7 cellular contexts compared by ENCODE assay signal in genomic region chr17:76527430-76528111, GRCh38. TPM values are rescaled to one million over a fixed set of nuclear protein-coding genes. Genes with fewer than 3 reads are reported as not detected.
DNase-seq lines count a peak whose midpoint lies in the region; ATAC-seq and TF ChIP-seq lines count a peak whose summit lies in the region.

No MANE protein-coding gene starts in this region.

- no peaks in the 10 kb centered on the region for H3K36me3 Mint-ChIP-seq in activated naive CD8-positive, alpha-beta T cell treated with anti-CD3 and anti-CD28 coated beads for 36 hours

- no peaks in the 10 kb centered on the region for H3K27me3 ChIP-seq in IMR-90 (ENCODE audit: control insufficient read depth, insufficient read depth, low read length)

- H3K4ac ChIP-seq in IMR-90 (ENCODE audit: low read depth, low read length) = peak overlapping the region; percentile 94

- CTCF ChIA-PET in IMR-90 (lab: Yijun Ruan, JAX) = interaction anchor here (0.6 to 2.0 kb wide), 2 partner anchors 9 to 97 kb away, joined by 3 to 6 read pairs; no protein-coding TSS in a partner anchor

- no peaks in the 10 kb centered on the region for H3K27me3 Mint-ChIP-seq in activated naive CD8-positive, alpha-beta T cell treated with anti-CD3 and anti-CD28 coated beads for 36 hours

- peaks cover 0 to 23% of the 10 kb centered on the region in 2 experiments; a peak in 1 of 4 replicates for H3K79me1 ChIP-seq in IMR-90 (ENCODE audit: low read depth in 1 of 2, low read length in 2 of 2)

- dilution Hi-C loops in IMR-90 (cut with HindIII; ENCODE audit: low sequenced_read_pairs, unreplicated experiment) = no loop called here

- no peak overlapping the region for H3K56ac ChIP-seq in IMR-90 (ENCODE audit: extremely low read depth, insufficient read depth, low read length)

- peaks cover 7% of the 10 kb centered on the region; the same call in 1 of the 2 replicates for H3K36me3 ChIP-seq in IMR-90 (ENCODE audit: control insufficient read depth, insufficient read depth, low read length)

- TF ChIP-seq RAD21 in IMR-90 (IDR thresholded peaks at IDR 0.05; ENCODE audit: low read length) = no peak; the same call in 1 of the 2 replicates

- TF ChIP-seq POLR2A in IMR-90 (IDR thresholded peaks at IDR 0.05; ENCODE audit: low read depth, low read length) = no peak

- peak overlapping the region; percentile 91 for H2AK5ac ChIP-seq in IMR-90 (ENCODE audit: low read depth, low read length)

- H3K23ac ChIP-seq in IMR-90 (ENCODE audit: low read depth, low read length) = no peak overlapping the region

- no peak overlapping the region for H3K4me3 ChIP-seq in IMR-90 (ENCODE audit: insufficient read depth, low read depth, low read length)

- peak overlapping the region; percentile 40 for H4K5ac ChIP-seq in IMR-90 (ENCODE audit: low read depth, low read length)

- POLR2A ChIA-PET in IMR-90 (lab: Charles Lee; ENCODE audit: unreplicated experiment) = interaction anchor here (1.1 kb wide), 1 partner anchor 18 kb away, joined by 3 read pairs; no protein-coding TSS in a partner anchor

- ATAC-seq in GM19395 (IDR thresholded peaks at IDR 0.05; ENCODE audit: unreplicated experiment) (peak; percentile 58), IMR-90 (ENCODE audit: low read depth) (peak; percentile 30; the same call in 1 of the 2 replicates)

- peaks cover 52% of the 10 kb centered on the region for H3K4me1 ChIP-seq in IMR-90 (ENCODE audit: control insufficient read depth, insufficient read depth, low read length)

- H3K18ac ChIP-seq in IMR-90 (ENCODE audit: low read depth, low read length) = peak overlapping the region; percentile 30

- H3K27ac Mint-ChIP-seq in activated naive CD8-positive, alpha-beta T cell treated with anti-CD3 and anti-CD28 coated beads for 36 hours = peak overlapping the region; percentile 2

- TF ChIP-seq CTCF in IMR-90 (conservative IDR thresholded peaks at IDR 0.05; ENCODE audit: low read depth, low read length) = no peak; the same call in 1 of the 2 replicates

- peaks cover 25% of the 10 kb centered on the region for H3K9me1 ChIP-seq in IMR-90 (ENCODE audit: insufficient read depth, low read length)

- H4K91ac ChIP-seq in IMR-90 (ENCODE audit: insufficient read depth, low read depth, low read length) = peak overlapping the region; percentile 63

- no peaks in the 10 kb centered on the region for H3K9me3 ChIP-seq in IMR-90 (ENCODE audit: control insufficient read depth, insufficient read depth, low read length)

- 0 out of 2 replicates have a peak, but pooled peaks cover 2% of the 10 kb centered on the region for H4K20me1 ChIP-seq in IMR-90 (ENCODE audit: insufficient read depth, low read length)

- DNase-seq in IMR-90 = peak; percentile 80
- DNase-seq in activated naive CD8-positive, alpha-beta T cell treated with anti-CD3 and anti-CD28 coated beads for 36 hours = peak; percentile 46
- DNase-seq in hepatic stellate cell (ENCODE audit: low spot score) = peak; percentile 75
- DNase-seq in stimulated activated CD8-positive, alpha-beta memory T cell treated with anti-CD3 and anti-CD28 coated beads, Interleukin-15, amount 100 ng/mL, for 1 hour (ENCODE audit: low read depth) = peak; percentile 20
- no peak for DNase-seq in COLO829 (ENCODE audit: low spot score)
- DNase-seq in mesenteric fat pad (ENCODE audit: low spot score) = no peak

- intact Hi-C loops in IMR-90 (cut with micrococcal nuclease) = no loop called here

- H3K27ac ChIP-seq in IMR-90 (ENCODE audit: insufficient read depth, low read length) = peak overlapping the region; percentile 31

- in situ Hi-C loops in IMR-90 (cut with MboI; ENCODE audit: low sequenced_read_pairs) = no loop called here

- H2AFZ ChIP-seq in IMR-90 (replicated peaks; ENCODE audit: low read length, poor library complexity) = peak overlapping the region; percentile 88

- peak overlapping the region; percentile 78 to 88; a peak in 1 of 4 replicates for H4K8ac ChIP-seq in IMR-90 (ENCODE audit: low read depth in 2 of 2, low read length in 2 of 2)

- H3K9ac ChIP-seq in IMR-90 (ENCODE audit: low read depth, low read length) = no peak overlapping the region

- no CpG with 5 or more reads among the region's 26 CpGs for WGBS in IMR-90 (ENCODE audit: extremely low coverage in 2 of 2, insufficient read length in 1 of 2), 2 experiments

- H2AK9ac ChIP-seq in IMR-90 (replicated peaks; ENCODE audit: low read depth, low read length, poor library complexity) = peak overlapping the region; percentile 88

- peak overlapping the region; percentile 69 for H3K14ac ChIP-seq in IMR-90 (replicated peaks; ENCODE audit: low read depth, low read length)

- peak overlapping the region; percentile 57 for H3K4me3 Mint-ChIP-seq in activated naive CD8-positive, alpha-beta T cell treated with anti-CD3 and anti-CD28 coated beads for 36 hours

- no TSS peak for BruUV-seq in IMR-90 (replicated peaks; lab: Mats Ljungman, UMichigan)

- peaks cover 27% of the 10 kb centered on the region for H3K4me1 Mint-ChIP-seq in activated naive CD8-positive, alpha-beta T cell treated with anti-CD3 and anti-CD28 coated beads for 36 hours

- H2BK120ac ChIP-seq in IMR-90 (ENCODE audit: low read depth, low read length) = peak overlapping the region; percentile 89

- peak overlapping the region; percentile 61 for H2BK5ac ChIP-seq in IMR-90 (ENCODE audit: low read depth, low read length, poor library complexity, severe bottlenecking)

- no peaks in the 10 kb centered on the region for H3K9me3 Mint-ChIP-seq in activated naive CD8-positive, alpha-beta T cell treated with anti-CD3 and anti-CD28 coated beads for 36 hours

- peak overlapping the region; percentile 9; the same call in 1 of the 2 replicates for H3K4me2 ChIP-seq in IMR-90 (ENCODE audit: low read depth, low read length)

- H2BK15ac ChIP-seq in IMR-90 (ENCODE audit: low read depth, low read length) = peak overlapping the region; percentile 99; the same call in 2 of the 3 replicates

- H2BK20ac ChIP-seq in IMR-90 (ENCODE audit: low read depth, low read length) = peak overlapping the region; percentile 91

TF ChIP-seq in IMR-90, 13 proteins besides CTCF, POLR2A, EP300 and RAD21:
- TF ChIP-seq FOS (IDR thresholded peaks at IDR 0.05; ENCODE audit: low read depth, low read length) = peak; percentile 43; the same call in 1 of the 2 replicates
- peak; percentile 65 for TF ChIP-seq MAZ (IDR thresholded peaks at IDR 0.05; ENCODE audit: borderline replicate concordance, low read depth, low read length)
- peak; percentile 8; the same call in 1 of the 2 replicates for TF ChIP-seq USF2 (IDR thresholded peaks at IDR 0.05; ENCODE audit: low read depth, low read length)
- no peak for TF ChIP-seq NFE2L2 (IDR thresholded peaks at IDR 0.05; ENCODE audit: low read depth, low read length)
TF ChIP-seq in IMR-90: peak in this region for 3.

RNA-seq across cellular contexts. Expression of gene CYGB, which starts 9.9 kb away (rescaled TPM):
- total RNA-seq in IMR-90 (2012; rRNA removed) (1.3 and 1.7 TPM in 2 replicates), mesenteric fat pad (55.6 TPM)
- polyA plus RNA-seq in IMR-90 (2012; rRNA removed) = 2.9 and 3.5 TPM in 2 replicates
- 3.6 and 4.3 TPM in 2 replicates for polyA plus RNA-seq in IMR-90 (2012; cell fraction: cytosol; rRNA removed)
- 1.2 and 1.9 TPM in 2 replicates for polyA plus RNA-seq in IMR-90 (2012; cell fraction: nucleus; rRNA removed; ENCODE audit: low replicate concordance)
- under 1 TPM; 0.33 to 0.62 TPM for total RNA-seq in activated naive CD8-positive, alpha-beta T cell treated with anti-CD3 and anti-CD28 coated beads for 36 hours

RNA-seq across cellular contexts. Expression of gene PRCD, which starts 12.3 kb away (rescaled TPM):
- total RNA-seq in IMR-90 (2012; rRNA removed) = under 0.01 TPM in 1 of 2 replicates, not detected in the other
- 0.32 TPM in 2 replicates for polyA plus RNA-seq in IMR-90 (2012; rRNA removed)
- 0.24 and 0.26 TPM in 2 replicates for polyA plus RNA-seq in IMR-90 (2012; cell fraction: cytosol; rRNA removed)
- polyA plus RNA-seq in IMR-90 (2012; cell fraction: nucleus; rRNA removed; ENCODE audit: low replicate concordance) = 1.4 and 3.8 TPM in 2 replicates
- total RNA-seq in activated naive CD8-positive, alpha-beta T cell treated with anti-CD3 and anti-CD28 coated beads for 36 hours = under 1 TPM; 0.36 to 0.66 TPM
- 5.4 TPM for total RNA-seq in mesenteric fat pad

RNA-seq across cellular contexts. Expression of gene RHBDF2, which starts 26.3 kb away (rescaled TPM):
- total RNA-seq in IMR-90 (2012; rRNA removed) = 1.3 and 1.4 TPM in 2 replicates
- 8.3 and 10.0 TPM in 2 replicates for polyA plus RNA-seq in IMR-90 (2012; rRNA removed)
- 6.7 and 10.1 TPM in 2 replicates for polyA plus RNA-seq in IMR-90 (2012; cell fraction: cytosol; rRNA removed)
- polyA plus RNA-seq in IMR-90 (2012; cell fraction: nucleus; rRNA removed; ENCODE audit: low replicate concordance) = 29.5 and 54.3 TPM in 2 replicates
- 10 to 100 TPM; 20.7 to 22.2 TPM for total RNA-seq in activated naive CD8-positive, alpha-beta T cell treated with anti-CD3 and anti-CD28 coated beads for 36 hours
- total RNA-seq in mesenteric fat pad = 52.7 TPM

RNA-seq across cellular contexts. Expression of gene ST6GALNAC2, which starts 58.1 kb away (rescaled TPM):
- total RNA-seq in IMR-90 (2012; rRNA removed) (not detected in 2 replicates), mesenteric fat pad (5.5 TPM)
- 0.10 TPM in 1 of 2 replicates, not detected in the other for polyA plus RNA-seq in IMR-90 (2012; rRNA removed)
- polyA plus RNA-seq in IMR-90 (2012; cell fraction: cytosol; rRNA removed) = 0.06 and 0.18 TPM in 2 replicates
- polyA plus RNA-seq in IMR-90 (2012; cell fraction: nucleus; rRNA removed; ENCODE audit: low replicate concordance) = 0.03 and 0.25 TPM in 2 replicates
- total RNA-seq in activated naive CD8-positive, alpha-beta T cell treated with anti-CD3 and anti-CD28 coated beads for 36 hours = not detected

Comparison
In these comparisons a context has a peak if more than half of its experiments do, and no peak if none do; other contexts are left out.
1. DNase-seq: peak in IMR-90 (single experiment), activated naive CD8-positive, alpha-beta T cell treated with anti-CD3 and anti-CD28 coated beads for 36 hours (single experiment), hepatic stellate cell (single experiment) and stimulated activated CD8-positive, alpha-beta memory T cell treated with anti-CD3 and anti-CD28 coated beads, Interleukin-15, amount 100 ng/mL, for 1 hour (single experiment); none in COLO829 (single experiment) and mesenteric fat pad (single experiment).
2. RNA of gene CYGB, which starts 9.9 kb away (total RNA-seq): 55.6 TPM in mesenteric fat pad (single experiment); 1.3 to 1.7 TPM in IMR-90 and 0.33 to 0.62 TPM in activated naive CD8-positive, alpha-beta T cell treated with anti-CD3 and anti-CD28 coated beads for 36 hours; every median in the first group is over 10 times any median in the second.